Comparison of ENCODE assay signal across 1 cellular context in the genomic region with DNA sequence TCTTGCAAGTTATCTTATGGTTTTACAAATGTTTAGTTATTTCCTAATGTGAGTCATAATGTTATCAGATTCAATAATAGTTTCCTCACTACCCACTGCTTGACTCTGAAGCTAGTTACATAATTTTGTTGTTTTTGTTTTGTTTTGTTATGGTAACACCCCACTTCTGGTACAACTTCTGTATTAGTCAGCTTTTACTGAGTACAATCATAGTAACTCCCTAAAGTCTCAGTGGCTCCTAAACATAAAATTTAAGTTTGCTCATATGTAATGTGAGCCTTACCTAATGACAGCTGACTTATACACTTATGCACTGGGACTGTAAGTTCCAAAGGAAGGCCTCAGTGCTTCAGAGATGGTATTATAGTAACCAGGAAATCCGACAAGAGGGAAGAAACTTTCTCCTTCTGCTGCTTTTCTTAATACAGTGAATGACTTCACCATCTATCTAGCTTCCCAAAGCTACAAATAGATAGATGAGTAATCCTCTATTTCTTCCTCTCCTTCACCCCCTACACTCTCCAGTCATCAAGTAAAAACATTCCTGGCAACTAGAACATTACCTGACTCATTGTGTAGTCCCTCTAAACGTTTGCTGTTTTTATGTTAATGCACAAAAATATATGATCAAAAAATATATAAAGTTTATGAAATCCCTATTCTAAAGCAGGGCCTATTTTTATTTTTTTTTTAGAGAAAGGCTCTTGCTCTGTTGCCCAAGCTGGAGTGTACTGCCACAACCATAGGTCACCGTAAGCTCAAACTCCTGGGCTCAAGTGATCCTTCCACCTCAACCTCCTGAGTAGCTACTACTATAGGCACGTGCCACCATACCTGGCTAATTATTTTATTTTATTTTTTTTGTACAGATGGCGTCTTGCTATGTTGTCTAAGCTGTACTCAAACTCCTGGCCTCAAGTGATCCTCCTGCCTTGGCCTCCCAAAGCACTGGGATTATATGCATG.
TF ChIP-seq lines count a peak whose summit lies in the region.

No MANE protein-coding gene starts in this region.

TF ChIP-seq in endothelial cell of umbilical vein, 7 proteins besides CTCF, POLR2A, EP300 and RAD21:
- TF ChIP-seq, protein P1, sequence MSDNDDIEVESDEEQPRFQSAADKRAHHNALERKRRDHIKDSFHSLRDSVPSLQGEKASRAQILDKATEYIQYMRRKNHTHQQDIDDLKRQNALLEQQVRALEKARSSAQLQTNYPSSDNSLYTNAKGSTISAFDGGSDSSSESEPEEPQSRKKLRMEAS (IDR thresholded peaks at IDR 0.05; ENCODE audit: insufficient read depth, insufficient read length) = no peak
- peak; percentile 14 for TF ChIP-seq FOS (IDR thresholded peaks at IDR 0.05; ENCODE audit: borderline replicate concordance, insufficient read depth, low read length)
- peak; percentile 57 for TF ChIP-seq JUN (IDR thresholded peaks at IDR 0.05; ENCODE audit: borderline replicate concordance, insufficient read depth, insufficient read length, low read depth)
- TF ChIP-seq GATA2 (IDR thresholded peaks at IDR 0.05; ENCODE audit: insufficient read depth, insufficient read length, low read depth, low read length) = peak; percentile 52
